Comparison of ENCODE assay signal across 8 cellular contexts in genomic region chr14:73850940-73851339, GRCh38. TPM values are rescaled to one million over a fixed set of nuclear protein-coding genes. Genes with fewer than 3 reads are reported as not detected.
A peak's percentile ranks its signal among the peaks of the same experiment; 100 is the strongest.
DNase-seq lines count a peak whose midpoint lies in the region; ATAC-seq, FAIRE-seq and TF ChIP-seq lines count a peak whose summit lies in the region.

No MANE protein-coding gene starts in this region.

- peak overlapping the region; percentile 95 for H3K4me3 Mint-ChIP-seq in activated naive CD8-positive, alpha-beta T cell treated with anti-CD3 and anti-CD28 coated beads for 36 hours
- peak overlapping the region; percentile 98 for H3K4me3 Mint-ChIP-seq in stimulated activated naive CD8-positive, alpha-beta T cell treated with anti-CD3 and anti-CD28 coated beads, Interleukin-15, amount 100 ng/mL, for 72 hours

- H3K4me3 ChIP-seq in A549 (peak overlapping the region; percentile 74), HEK293 (ENCODE audit: low read depth, low read length) (peak overlapping the region; percentile 70)

- peaks cover 16% of the 10 kb centered on the region for H3K4me1 Mint-ChIP-seq in activated naive CD8-positive, alpha-beta T cell treated with anti-CD3 and anti-CD28 coated beads for 36 hours
- H3K4me1 Mint-ChIP-seq in stimulated activated naive CD8-positive, alpha-beta T cell treated with anti-CD3 and anti-CD28 coated beads, Interleukin-15, amount 100 ng/mL, for 72 hours = peaks cover 28% of the 10 kb centered on the region

- H3K4me1 ChIP-seq in A549 (peaks cover 27% of the 10 kb centered on the region), HEK293 (ENCODE audit: control insufficient read depth, insufficient read depth, low read length) (no peaks in the 10 kb centered on the region; the same call in 1 of the 2 replicates)

- TF ChIP-seq RAD21 in A549 (conservative IDR thresholded peaks at IDR 0.05 in 1 of 2, IDR thresholded peaks at IDR 0.05 in 1 of 2) = no peak

- H3K36me3 ChIP-seq in HEK293 (ENCODE audit: control insufficient read depth in 2 of 2, insufficient read depth in 1 of 2, low read length in 2 of 2) = no peaks in the 10 kb centered on the region

- H3K27ac Mint-ChIP-seq in activated naive CD8-positive, alpha-beta T cell treated with anti-CD3 and anti-CD28 coated beads for 36 hours = peak overlapping the region; percentile 99
- peak overlapping the region; percentile 99 for H3K27ac Mint-ChIP-seq in stimulated activated naive CD8-positive, alpha-beta T cell treated with anti-CD3 and anti-CD28 coated beads, Interleukin-15, amount 100 ng/mL, for 72 hours

- H3K36me3 Mint-ChIP-seq in activated naive CD8-positive, alpha-beta T cell treated with anti-CD3 and anti-CD28 coated beads for 36 hours = peaks cover 8% of the 10 kb centered on the region

- no peak for TF ChIP-seq POLR2A in A549 (IDR thresholded peaks at IDR 0.05; ENCODE audit: low read length)

- peak in 1 of 2 experiments; percentile 27 for DNase-seq in A549 (ENCODE audit: low read depth in 1 of 2, low spot score in 1 of 2)
- DNase-seq in activated naive CD8-positive, alpha-beta T cell treated with anti-CD3 and anti-CD28 coated beads for 36 hours = no peak
- DNase-seq in iris pigment epithelial cell (ENCODE audit: low read depth) = peak; percentile 21
- no peak for DNase-seq in stimulated activated naive CD8-positive, alpha-beta T cell treated with anti-CD3 and anti-CD28 coated beads, Interleukin-15, amount 100 ng/mL, for 72 hours
- no peak for DNase-seq in GM13976 (ENCODE audit: low spot score)
- no peak for DNase-seq in activated CD4-positive, alpha-beta T cell treated with anti-CD3 and anti-CD28 coated beads, Interleukin-2, amount 50 U/mL, for 48 hours

- no peak for TF ChIP-seq EP300 in A549 (IDR thresholded peaks at IDR 0.05)

- H3K27me3 Mint-ChIP-seq in activated naive CD8-positive, alpha-beta T cell treated with anti-CD3 and anti-CD28 coated beads for 36 hours = no peaks in the 10 kb centered on the region
- H3K27me3 Mint-ChIP-seq in stimulated activated naive CD8-positive, alpha-beta T cell treated with anti-CD3 and anti-CD28 coated beads, Interleukin-15, amount 100 ng/mL, for 72 hours = no peaks in the 10 kb centered on the region

- POLR2A ChIA-PET in A549 (lab: Yijun Ruan, JAX) = interaction anchor here (0.5 to 2.9 kb wide), 11 partner anchors 14 to 127 kb away, joined by 3 to 20 read pairs (median 4); partner anchors contain the start of gene ZNF410
- POLR2A ChIA-PET in HEK293 (lab: Yijun Ruan, JAX) = interaction anchor here (0.7 to 4.0 kb wide), 8 partner anchors 13 to 168 kb away, joined by 3 to 29 read pairs (median 5); partner anchors contain the start of genes BBOF1, ENTPD5, PNMA1 and ZNF410

- FAIRE-seq in A549 (lab: Jason Lieb, UNC) = no peak

- H3K27ac ChIP-seq in A549 = peak overlapping the region; percentile 93 to 94
- 0 out of 2 replicates have a peak overlapping the region, but pooled peaks have one; percentile 55 for H3K27ac ChIP-seq in HEK293 (ENCODE audit: extremely low read depth, low read depth, low read length)

- in situ Hi-C loops in GM13976 (cut with MboI; ENCODE audit: low sequenced_read_pairs, unreplicated experiment) = no loop called here

- CTCF ChIA-PET in A549 (lab: Yijun Ruan, JAX) = interaction anchor here (1.0 to 8.6 kb wide), 9 partner anchors 9 to 140 kb away, joined by 3 to 47 read pairs (median 4); a partner anchor contains a TSS
- CTCF ChIA-PET in HEK293 (lab: Yijun Ruan, JAX) = interaction anchor here (0.5 to 1.1 kb wide), 2 partner anchors 122 to 406 kb away, joined by 3 read pairs; no protein-coding TSS in a partner anchor

- H3K4me2 ChIP-seq in A549 = peak overlapping the region; percentile 91

- no peaks in the 10 kb centered on the region for H3K9me3 Mint-ChIP-seq in activated naive CD8-positive, alpha-beta T cell treated with anti-CD3 and anti-CD28 coated beads for 36 hours
- H3K9me3 Mint-ChIP-seq in stimulated activated naive CD8-positive, alpha-beta T cell treated with anti-CD3 and anti-CD28 coated beads, Interleukin-15, amount 100 ng/mL, for 72 hours = no peaks in the 10 kb centered on the region

- H3K9me3 ChIP-seq in A549 (no peaks in the 10 kb centered on the region), HEK293 (ENCODE audit: control insufficient read depth, insufficient read depth, low read depth, low read length) (no peaks in the 10 kb centered on the region)

- TF ChIP-seq CTCF in A549 (IDR thresholded peaks at IDR 0.05) (no peak), HEK293 (tag by site-specific recombination; IDR thresholded peaks at IDR 0.05) (no peak), GM13976 (IDR thresholded peaks at IDR 0.05; ENCODE audit: borderline replicate concordance, control extremely low read depth, extremely low read depth, insufficient read depth, missing control alignments) (no peak)

- 10% methylated on average over 3 of the region's 3 CpGs for WGBS in A549 (ENCODE audit: missing lambda C conversion rate)

- ATAC-seq in A549 = peak; percentile 13 to 41; a peak in 5 of 6 replicates
- ATAC-seq in stimulated activated naive CD8-positive, alpha-beta T cell treated with anti-CD3 and anti-CD28 coated beads, Interleukin-15, amount 100 ng/mL, for 72 hours = no peak
- ATAC-seq in GM19023 (IDR thresholded peaks at IDR 0.05; ENCODE audit: unreplicated experiment) = no peak

TF ChIP-seq in A549, 52 proteins besides CTCF, POLR2A, EP300 and RAD21 (continues in another document):
- TF ChIP-seq HDAC2 (IDR thresholded peaks at IDR 0.05) (no peak), CBX8 (IDR thresholded peaks at IDR 0.05) (no peak), HOXB13 (CRISPR knock-in tag; IDR thresholded peaks at IDR 0.05; ENCODE audit: low read depth) (no peak), BHLHE40 (IDR thresholded peaks at IDR 0.05; ENCODE audit: low read depth, low read length) (no peak), PHF8 (IDR thresholded peaks at IDR 0.05; ENCODE audit: borderline replicate concordance, low read depth) (no peak), SMC3 (IDR thresholded peaks at IDR 0.05) (no peak), MAFK (IDR thresholded peaks at IDR 0.05; ENCODE audit: partially characterized antibody) (no peak), NFE2L2 (conservative IDR thresholded peaks at IDR 0.05; ENCODE audit: low read length) (no peak), RFX5 (IDR thresholded peaks at IDR 0.05) (no peak), HES2 (IDR thresholded peaks at IDR 0.05) (no peak), MYC (IDR thresholded peaks at IDR 0.05; ENCODE audit: borderline replicate concordance, low read length) (no peak), E2F6 (IDR thresholded peaks at IDR 0.05; ENCODE audit: borderline replicate concordance, low read depth) (no peak)

TF ChIP-seq in HEK293, 187 proteins besides CTCF, POLR2A, EP300 and RAD21:
- TF ChIP-seq ZNF350 (tag by site-specific recombination; IDR thresholded peaks at IDR 0.05) (no peak), SCRT2 (tag by site-specific recombination; IDR thresholded peaks at IDR 0.05) (peak; percentile 86), ZNF394 (tag by site-specific recombination; IDR thresholded peaks at IDR 0.05; ENCODE audit: borderline replicate concordance) (peak; percentile 85; the same call in 1 of the 2 replicates)

RNA-seq across cellular contexts. Expression of gene PTGR2, which starts 0.7 kb away (rescaled TPM):
- polyA plus RNA-seq in A549 (2011; rRNA removed) = 17.7 and 30.5 TPM in 2 replicates
- polyA plus RNA-seq in A549 (2012; cell fraction: cytosol; rRNA removed) = 3.0 and 3.1 TPM in 2 replicates
- polyA plus RNA-seq in A549 (2012; cell fraction: nucleus; rRNA removed) = 1.5 and 3.2 TPM in 2 replicates
- 11.3 to 14.0 TPM (median 13.5 TPM) in 3 replicates for polyA plus RNA-seq in A549 (2017; fragmentation: RNase III; extraction: RNeasy Plus Mini Kit Qiagen cat#74134 plus additional on column Dnase treatment)
- 4.0 and 5.2 TPM in 2 replicates for polyA minus RNA-seq in A549 (2011; rRNA and poly(A)+ RNA removed)
- 1 to 10 TPM; 6.5 to 6.7 TPM for total RNA-seq in activated naive CD8-positive, alpha-beta T cell treated with anti-CD3 and anti-CD28 coated beads for 36 hours

RNA-seq across cellular contexts. Expression of gene ZNF410, which starts 35.7 kb away (rescaled TPM):
- 70.8 and 87.7 TPM in 2 replicates for polyA plus RNA-seq in A549 (2011; rRNA removed)
- polyA plus RNA-seq in A549 (2012; cell fraction: cytosol; rRNA removed) = 17.0 and 20.1 TPM in 2 replicates
- polyA plus RNA-seq in A549 (2012; cell fraction: nucleus; rRNA removed) = 10.9 and 16.6 TPM in 2 replicates
- 33.2 to 35.8 TPM (median 35.3 TPM) in 3 replicates for polyA plus RNA-seq in A549 (2017; fragmentation: RNase III; extraction: RNeasy Plus Mini Kit Qiagen cat#74134 plus additional on column Dnase treatment)
- 54.1 and 54.7 TPM in 2 replicates for polyA minus RNA-seq in A549 (2011; rRNA and poly(A)+ RNA removed)
- 10 to 100 TPM; 53.8 to 56.4 TPM for total RNA-seq in activated naive CD8-positive, alpha-beta T cell treated with anti-CD3 and anti-CD28 coated beads for 36 hours

Comparison
In these comparisons a context has a peak if more than half of its experiments do, and no peak if none do; other contexts are left out.
1. ATAC-seq: peak in A549 (2 of 2); none in stimulated activated naive CD8-positive, alpha-beta T cell treated with anti-CD3 and anti-CD28 coated beads, Interleukin-15, amount 100 ng/mL, for 72 hours (single experiment) and GM19023 (single experiment).